Comparison of ENCODE assay signal across 8 cellular contexts in the genomic region with DNA sequence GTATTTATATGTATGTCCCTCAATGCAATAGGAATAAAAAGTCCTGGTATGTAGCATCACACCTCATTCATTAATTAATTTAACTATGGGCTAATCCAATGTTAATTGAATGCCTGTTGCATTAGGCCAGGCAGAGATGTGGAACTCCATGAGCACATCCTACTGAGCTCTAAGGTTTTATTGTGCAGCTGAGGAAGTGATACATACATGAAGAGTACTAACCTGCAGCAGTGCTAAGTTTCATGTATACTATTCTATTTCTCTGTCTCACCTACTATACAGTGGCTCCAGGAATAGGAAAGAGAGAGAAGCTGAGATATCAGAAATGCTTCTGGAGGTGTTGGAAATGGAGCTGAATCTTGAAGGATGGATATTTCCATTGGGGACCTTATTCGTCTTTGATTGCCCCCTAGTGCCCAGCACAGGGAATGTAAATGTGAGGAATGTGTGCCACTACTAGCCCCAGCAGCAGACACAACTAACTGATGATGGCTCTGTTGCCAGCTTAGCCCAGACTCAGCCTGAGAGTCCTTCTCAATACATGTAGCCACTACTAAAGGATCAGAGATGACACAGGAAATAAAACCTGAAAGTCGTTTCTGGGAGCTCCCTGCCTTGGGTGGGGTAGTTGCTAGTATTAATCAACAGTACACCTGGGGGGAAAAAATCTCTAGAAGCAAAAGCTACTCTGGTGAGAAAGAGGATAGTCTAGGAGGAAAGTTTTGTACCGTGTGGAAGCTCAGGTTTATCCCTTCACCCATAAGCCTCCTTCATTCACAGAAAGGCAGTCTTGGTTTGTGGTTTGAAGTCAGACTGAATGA.
DNase-seq lines count a peak whose midpoint lies in the region; ATAC-seq, FAIRE-seq and TF ChIP-seq lines count a peak whose summit lies in the region.

No MANE protein-coding gene starts in this region.

- no peaks in the 10 kb centered on the region for H3K36me3 Mint-ChIP-seq in activated naive CD4-positive, alpha-beta T cell treated with anti-CD3 and anti-CD28 coated beads, Interleukin-2, amount 10 ng/mL, durations not matched to agents 7 days and 5 days

- intact Hi-C loops in kidney (cut with DNase I): no loop called here

- peak; percentile 63 for TF ChIP-seq CTCF in kidney (IDR thresholded peaks at IDR 0.05; ENCODE audit: borderline replicate concordance, extremely low read depth, insufficient read depth)
- no peak for TF ChIP-seq CTCF in omental fat pad (IDR thresholded peaks at IDR 0.05)

- H3K4me3 ChIP-seq in kidney (ENCODE audit: low read length in 2 of 2): no peak overlapping the region

- H3K4me1 Mint-ChIP-seq in activated naive CD4-positive, alpha-beta T cell treated with anti-CD3 and anti-CD28 coated beads, Interleukin-2, amount 10 ng/mL, durations not matched to agents 7 days and 5 days: no peaks in the 10 kb centered on the region

- CTCF ChIA-PET in activated naive CD4-positive, alpha-beta T cell treated with anti-CD3 and anti-CD28 coated beads, Interleukin-2, amount 10 ng/mL, durations not matched to agents 7 days and 5 days (lab: Charles Lee): interaction anchor here (0.6 to 1.4 kb wide), 6 partner anchors 9 to 307 kb away, joined by 3 to 9 read pairs (median 3); no protein-coding TSS in a partner anchor

- peak; percentile 21 for DNase-seq in activated naive CD4-positive, alpha-beta T cell treated with anti-CD3 and anti-CD28 coated beads, Interleukin-2, amount 10 ng/mL, durations not matched to agents 7 days and 5 days
- no peak for DNase-seq in activated naive CD4-positive, alpha-beta T cell (lab: John Stamatoyannopoulos, UW)
- DNase-seq in HCEC 1CT (peak; percentile 45), NCI-H2029 (lab: John Stamatoyannopoulos, UW) (peak; percentile 14), amniotic epithelial cell (ENCODE audit: low read depth) (peak; percentile 50), kidney (no peak), omental fat pad (ENCODE audit: low spot score) (no peak)
- DNase-seq in activated CD8-positive, alpha-beta memory T cell treated with anti-CD3 and anti-CD28 coated beads, Interleukin-2, amount 50 U/mL, for 48 hours: no peak

- H3K27ac ChIP-seq in kidney (ENCODE audit: low read depth in 2 of 2, low read length in 2 of 2): no peak overlapping the region

- no peak overlapping the region for H3K27ac Mint-ChIP-seq in activated naive CD4-positive, alpha-beta T cell treated with anti-CD3 and anti-CD28 coated beads, Interleukin-2, amount 10 ng/mL, durations not matched to agents 7 days and 5 days

- H3K36me3 ChIP-seq in kidney (ENCODE audit: control insufficient read depth in 1 of 2, insufficient read depth in 2 of 2, low read length in 2 of 2): no peaks in the 10 kb centered on the region

- ATAC-seq in omental fat pad (ENCODE audit: low FRiP score): no peak

- no peak overlapping the region for H3K4me3 Mint-ChIP-seq in activated naive CD4-positive, alpha-beta T cell treated with anti-CD3 and anti-CD28 coated beads, Interleukin-2, amount 10 ng/mL, durations not matched to agents 7 days and 5 days

- H3K9me3 Mint-ChIP-seq in activated naive CD4-positive, alpha-beta T cell treated with anti-CD3 and anti-CD28 coated beads, Interleukin-2, amount 10 ng/mL, durations not matched to agents 7 days and 5 days: no peaks in the 10 kb centered on the region

- H3K9ac ChIP-seq in kidney (ENCODE audit: low read length in 2 of 2): no peak overlapping the region

- H3K27me3 Mint-ChIP-seq in activated naive CD4-positive, alpha-beta T cell treated with anti-CD3 and anti-CD28 coated beads, Interleukin-2, amount 10 ng/mL, durations not matched to agents 7 days and 5 days: no peaks in the 10 kb centered on the region

- H3K9me3 ChIP-seq in kidney (ENCODE audit: control insufficient read depth in 1 of 2, low read length in 2 of 2): no peaks in the 10 kb centered on the region

- H3K4me1 ChIP-seq in kidney (ENCODE audit: control insufficient read depth in 1 of 2, insufficient read depth in 1 of 2, low read depth in 1 of 2, low read length in 2 of 2): no peaks in the 10 kb centered on the region

- FAIRE-seq in kidney (lab: Jason Lieb, UNC): no peak

Comparison
In these comparisons a context has a peak if more than half of its experiments do, and no peak if none do; other contexts are left out.
1. DNase-seq: peak in activated naive CD4-positive, alpha-beta T cell treated with anti-CD3 and anti-CD28 coated beads, Interleukin-2, amount 10 ng/mL, durations not matched to agents 7 days and 5 days (single experiment), HCEC 1CT (single experiment), NCI-H2029 (single experiment) and amniotic epithelial cell (single experiment); none in activated naive CD4-positive, alpha-beta T cell (0 of 4), kidney (single experiment), omental fat pad (single experiment) and activated CD8-positive, alpha-beta memory T cell treated with anti-CD3 and anti-CD28 coated beads, Interleukin-2, amount 50 U/mL, for 48 hours (single experiment).